In genomic region chr12:40312982-40313576, GRCh38 we compare ENCODE assay signal across 9 cellular contexts.
A peak's percentile ranks its signal among the peaks of the same experiment; 100 is the strongest.
DNase-seq lines count a peak whose midpoint lies in the region; ATAC-seq and TF ChIP-seq lines count a peak whose summit lies in the region.
"Had no signal": no experiment of that assay in that cellular context is flagged by ENCODE, and none has a peak within 500 bp of the region (broad histone marks: within the 10 kb centered on the region; RNA-seq: fewer than 3 reads in every experiment).

No MANE protein-coding gene starts in this region.

- H3K36me3 ChIP-seq in BE2C, result no peaks in the 10 kb centered on the region
- H3K36me3 ChIP-seq in KMS-11 (ENCODE audit: insufficient read depth), result no peaks in the 10 kb centered on the region
- peaks cover 0 to 12% (median 5%) of the 10 kb centered on the region in 4 donors for H3K36me3 ChIP-seq in liver (ENCODE audit: control insufficient read depth in 4 of 4, insufficient read depth in 3 of 4, low read depth in 1 of 4, low read length in 3 of 4)
- no peaks in the 10 kb centered on the region for H3K36me3 ChIP-seq in HAP-1 (replicated peaks)

- ATAC-seq in GM21515 (IDR thresholded peaks at IDR 0.05; ENCODE audit: unreplicated experiment) (no peak), HG02852 (IDR thresholded peaks at IDR 0.05; ENCODE audit: unreplicated experiment) (no peak)

- no peaks in the 10 kb centered on the region for H4K20me1 ChIP-seq in KMS-11 (ENCODE audit: insufficient read depth)

- H3K27me3 ChIP-seq in BE2C, result peaks cover 11% of the 10 kb centered on the region
- no peaks in the 10 kb centered on the region for H3K27me3 ChIP-seq in KMS-11 (ENCODE audit: insufficient read depth, low read depth)
- H3K27me3 ChIP-seq in liver (ENCODE audit: control insufficient read depth in 4 of 4, insufficient read depth in 4 of 4, low read length in 3 of 4), result no peaks in the 10 kb centered on the region
- no peaks in the 10 kb centered on the region for H3K27me3 ChIP-seq in HAP-1 (ENCODE audit: low read depth)

- DNase-seq in BE2C (no peak), astrocyte of the cerebellum (ENCODE audit: low read depth) (peak; percentile 16), mesenteric fat pad (ENCODE audit: low spot score) (no peak), HAP-1 (ENCODE audit: low spot score in 2 of 2) (no peak)

- in situ Hi-C loops in astrocyte of the cerebellum (cut with HindIII; ENCODE audit: low sequenced_read_pairs) (no loop called here), HAP-1 (cut with MboI; ENCODE audit: low sequenced_read_pairs) (loop anchor here (25.0 kb wide), 1 partner anchor 151 kb away; no protein-coding TSS in a partner anchor)

- H3K27ac ChIP-seq in KMS-11 (no peak overlapping the region), liver (ENCODE audit: low read depth in 1 of 2, low read length in 2 of 2) (no peak overlapping the region)
- H3K27ac ChIP-seq: skin epidermis had no signal

- H3K4me3 ChIP-seq in BE2C (ENCODE audit: low read depth, low read length) (no peak overlapping the region), KMS-11 (IDR thresholded peaks at IDR 0.05; ENCODE audit: insufficient read depth, low read depth, low read length) (no peak overlapping the region), astrocyte of the cerebellum (ENCODE audit: low read depth, low read length) (no peak overlapping the region), liver (ENCODE audit: low read depth in 1 of 3, low read length in 3 of 3) (no peak overlapping the region), HAP-1 (no peak overlapping the region)
- H3K4me3 ChIP-seq: skin epidermis had no signal

- H2AFZ ChIP-seq in KMS-11 (ENCODE audit: low read depth), result no peak overlapping the region

- H3K9me3 ChIP-seq in BE2C, result no peaks in the 10 kb centered on the region
- H3K9me3 ChIP-seq in liver (ENCODE audit: control insufficient read depth in 4 of 4, low read length in 3 of 4), result no peaks in the 10 kb centered on the region
- H3K9me3 ChIP-seq in HAP-1, result no peaks in the 10 kb centered on the region

- no peaks in the 10 kb centered on the region for H3K4me1 ChIP-seq in BE2C
- no peaks in the 10 kb centered on the region for H3K4me1 ChIP-seq in KMS-11 (ENCODE audit: low read depth, poor library complexity, severe bottlenecking)
- no peaks in the 10 kb centered on the region for H3K4me1 ChIP-seq in liver (ENCODE audit: control insufficient read depth in 4 of 4, insufficient read depth in 4 of 4, low read length in 3 of 4)
- H3K4me1 ChIP-seq in HAP-1, result no peaks in the 10 kb centered on the region

- WGBS in liver, result 35% methylated on average over 4 of the region's 4 CpGs

- no peaks in the 10 kb centered on the region for H3K79me2 ChIP-seq in KMS-11 (ENCODE audit: insufficient read depth, low read depth)

- TF ChIP-seq RAD21 in liver (IDR thresholded peaks at IDR 0.05), result peak; percentile 80 to 81

- peak; percentile 35 for TF ChIP-seq CTCF in BE2C (IDR thresholded peaks at IDR 0.05; ENCODE audit: low read depth, low read length)
- TF ChIP-seq CTCF in KMS-11 (conservative IDR thresholded peaks at IDR 0.05; ENCODE audit: low read depth, low read length), result 0 out of 2 replicates have a peak, but pooled peaks have one; percentile 33
- TF ChIP-seq CTCF in astrocyte of the cerebellum (IDR thresholded peaks at IDR 0.05; ENCODE audit: low read depth, low read length, missing control alignments), result peak; percentile 52
- peak; percentile 46 for TF ChIP-seq CTCF in liver (IDR thresholded peaks at IDR 0.05; ENCODE audit: low read depth, low read length, missing input control)

- no peak overlapping the region for H3K4me2 ChIP-seq in KMS-11

- no peak overlapping the region for H3K9ac ChIP-seq in KMS-11
- H3K9ac ChIP-seq in liver (ENCODE audit: low read depth in 1 of 2, low read length in 2 of 2), result no peak overlapping the region

TF ChIP-seq in liver, 16 proteins besides CTCF, POLR2A, EP300 and RAD21:
- TF ChIP-seq ZBTB33 (IDR thresholded peaks at IDR 0.05), result no peak
- TF ChIP-seq, protein P1, sequence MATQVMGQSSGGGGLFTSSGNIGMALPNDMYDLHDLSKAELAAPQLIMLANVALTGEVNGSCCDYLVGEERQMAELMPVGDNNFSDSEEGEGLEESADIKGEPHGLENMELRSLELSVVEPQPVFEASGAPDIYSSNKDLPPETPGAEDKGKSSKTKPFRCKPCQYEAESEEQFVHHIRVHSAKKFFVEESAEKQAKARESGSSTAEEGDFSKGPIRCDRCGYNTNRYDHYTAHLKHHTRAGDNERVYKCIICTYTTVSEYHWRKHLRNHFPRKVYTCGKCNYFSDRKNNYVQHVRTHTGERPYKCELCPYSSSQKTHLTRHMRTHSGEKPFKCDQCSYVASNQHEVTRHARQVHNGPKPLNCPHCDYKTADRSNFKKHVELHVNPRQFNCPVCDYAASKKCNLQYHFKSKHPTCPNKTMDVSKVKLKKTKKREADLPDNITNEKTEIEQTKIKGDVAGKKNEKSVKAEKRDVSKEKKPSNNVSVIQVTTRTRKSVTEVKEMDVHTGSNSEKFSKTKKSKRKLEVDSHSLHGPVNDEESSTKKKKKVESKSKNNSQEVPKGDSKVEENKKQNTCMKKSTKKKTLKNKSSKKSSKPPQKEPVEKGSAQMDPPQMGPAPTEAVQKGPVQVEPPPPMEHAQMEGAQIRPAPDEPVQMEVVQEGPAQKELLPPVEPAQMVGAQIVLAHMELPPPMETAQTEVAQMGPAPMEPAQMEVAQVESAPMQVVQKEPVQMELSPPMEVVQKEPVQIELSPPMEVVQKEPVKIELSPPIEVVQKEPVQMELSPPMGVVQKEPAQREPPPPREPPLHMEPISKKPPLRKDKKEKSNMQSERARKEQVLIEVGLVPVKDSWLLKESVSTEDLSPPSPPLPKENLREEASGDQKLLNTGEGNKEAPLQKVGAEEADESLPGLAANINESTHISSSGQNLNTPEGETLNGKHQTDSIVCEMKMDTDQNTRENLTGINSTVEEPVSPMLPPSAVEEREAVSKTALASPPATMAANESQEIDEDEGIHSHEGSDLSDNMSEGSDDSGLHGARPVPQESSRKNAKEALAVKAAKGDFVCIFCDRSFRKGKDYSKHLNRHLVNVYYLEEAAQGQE (IDR thresholded peaks at IDR 0.05), result no peak
- TF ChIP-seq, protein P2, sequence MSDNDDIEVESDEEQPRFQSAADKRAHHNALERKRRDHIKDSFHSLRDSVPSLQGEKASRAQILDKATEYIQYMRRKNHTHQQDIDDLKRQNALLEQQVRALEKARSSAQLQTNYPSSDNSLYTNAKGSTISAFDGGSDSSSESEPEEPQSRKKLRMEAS (IDR thresholded peaks at IDR 0.05), result no peak
- no peak for TF ChIP-seq EGR1 (IDR thresholded peaks at IDR 0.05; ENCODE audit: low read depth in 2 of 2)
- no peak for TF ChIP-seq HNF4A (conservative IDR thresholded peaks at IDR 0.05)
- no peak for TF ChIP-seq YY1 (IDR thresholded peaks at IDR 0.05)
- TF ChIP-seq GABPA (IDR thresholded peaks at IDR 0.05 in 1 of 2, conservative IDR thresholded peaks at IDR 0.05 in 1 of 2), result no peak
- TF ChIP-seq TAF1 (conservative IDR thresholded peaks at IDR 0.05), result no peak
- TF ChIP-seq ATF3 (IDR thresholded peaks at IDR 0.05), result no peak
- no peak for TF ChIP-seq SP1 (IDR thresholded peaks at IDR 0.05)
- no peak for TF ChIP-seq FOXA1 (IDR thresholded peaks at IDR 0.05)
- TF ChIP-seq RXRA (IDR thresholded peaks at IDR 0.05), result no peak
- no peak for TF ChIP-seq NR2F2 (IDR thresholded peaks at IDR 0.05)
- TF ChIP-seq FOXA2 (IDR thresholded peaks at IDR 0.05), result no peak
- no peak for TF ChIP-seq JUND (IDR thresholded peaks at IDR 0.05)
- no peak for TF ChIP-seq HNF4G (IDR thresholded peaks at IDR 0.05)
